Comparison of ENCODE assay signal across 9 cellular contexts in genomic region chr7:141976524-141977245, GRCh38. TPM values are rescaled to one million over a fixed set of nuclear protein-coding genes. Genes with fewer than 3 reads are reported as not detected.
DNase-seq lines count a peak whose midpoint lies in the region; ATAC-seq and TF ChIP-seq lines count a peak whose summit lies in the region.
"Had no signal": no experiment of that assay in that cellular context is flagged by ENCODE, and none has a peak within 500 bp of the region (broad histone marks: within the 10 kb centered on the region; RNA-seq: fewer than 3 reads in every experiment).

No MANE protein-coding gene starts in this region.

- H3K27ac ChIP-seq in Panc1 (ENCODE audit: low read length), result no peak overlapping the region
- no peak overlapping the region for H3K27ac ChIP-seq in effector memory CD4-positive, alpha-beta T cell (ENCODE audit: insufficient read depth, low read length, poor library complexity, severe bottlenecking)
- H3K27ac ChIP-seq in smooth muscle cell (ENCODE audit: low read depth), result no peak overlapping the region

- no peak overlapping the region for H3K9ac ChIP-seq in smooth muscle cell (ENCODE audit: low read depth)

- POLR2A ChIA-PET in activated CD4-positive, alpha-beta T cell treated with anti-CD3 and anti-CD28 coated beads, Interleukin-2, amount 10 ng/mL, durations not matched to agents 7 days and 5 days (lab: Charles Lee), result no interaction called here
- POLR2A ChIA-PET in Panc1 (lab: Charles Lee), result no interaction called here

- no peaks in the 10 kb centered on the region for H3K79me2 ChIP-seq in smooth muscle cell (ENCODE audit: low read depth)

- H3K4me3 Mint-ChIP-seq in activated CD4-positive, alpha-beta T cell treated with anti-CD3 and anti-CD28 coated beads, Interleukin-2, amount 10 ng/mL, durations not matched to agents 7 days and 5 days, result peak overlapping the region; percentile 64

- WGBS in smooth muscle cell (ENCODE audit: low lambda C conversion rate), result 49% methylated on average over 11 of the region's 11 CpGs

- H3K27ac Mint-ChIP-seq in activated CD4-positive, alpha-beta T cell treated with anti-CD3 and anti-CD28 coated beads, Interleukin-2, amount 10 ng/mL, durations not matched to agents 7 days and 5 days, result no peak overlapping the region

- peaks cover 22% of the 10 kb centered on the region for H3K4me1 Mint-ChIP-seq in activated CD4-positive, alpha-beta T cell treated with anti-CD3 and anti-CD28 coated beads, Interleukin-2, amount 10 ng/mL, durations not matched to agents 7 days and 5 days

- peak overlapping the region; percentile 75 for H2AFZ ChIP-seq in smooth muscle cell (ENCODE audit: low read depth)

- CTCF ChIA-PET in activated CD4-positive, alpha-beta T cell treated with anti-CD3 and anti-CD28 coated beads, Interleukin-2, amount 10 ng/mL, durations not matched to agents 7 days and 5 days (lab: Charles Lee), result interaction anchor here (0.7 to 1.6 kb wide), 6 partner anchors 9 to 341 kb away, joined by 3 to 7 read pairs (median 4); no protein-coding TSS in a partner anchor
- CTCF ChIA-PET in Panc1 (lab: Charles Lee), result interaction anchor here (0.6 kb wide), 1 partner anchor 10 kb away, joined by 3 read pairs; no protein-coding TSS in a partner anchor

- H3K4me1 ChIP-seq in Panc1 (ENCODE audit: control insufficient read depth, insufficient read depth, low read length) (no peaks in the 10 kb centered on the region), smooth muscle cell (ENCODE audit: low read depth) (no peaks in the 10 kb centered on the region)
- H3K4me1 ChIP-seq in effector memory CD4-positive, alpha-beta T cell (ENCODE audit: control insufficient read depth, insufficient read depth, low read length, poor library complexity, severe bottlenecking), result no peaks in the 10 kb centered on the region

- H3K9me3 Mint-ChIP-seq in activated CD4-positive, alpha-beta T cell treated with anti-CD3 and anti-CD28 coated beads, Interleukin-2, amount 10 ng/mL, durations not matched to agents 7 days and 5 days, result peaks cover 4% of the 10 kb centered on the region

- no TSS peak for BruUV-seq in Panc1 (replicated peaks; lab: Mats Ljungman, UMichigan)

- DNase-seq in activated CD4-positive, alpha-beta T cell treated with anti-CD3 and anti-CD28 coated beads, Interleukin-2, amount 10 ng/mL, durations not matched to agents 7 days and 5 days, result no peak
- DNase-seq in activated CD4-positive, alpha-beta T cell treated with anti-CD3 and anti-CD28 coated beads, Interleukin-2, amount 50 U/mL, for 48 hours, result no peak
- no peak for DNase-seq in Panc1 (ENCODE audit: low read depth, low spot score)
- no peak for DNase-seq in effector memory CD4-positive, alpha-beta T cell
- no peak for DNase-seq in smooth muscle cell (lab: John Stamatoyannopoulos, UW; ENCODE audit: unreplicated experiment)
- DNase-seq in stimulated activated CD4-positive, alpha-beta T cell treated with anti-CD3 and anti-CD28 coated beads, Interleukin-4, amount 100 ng/mL, for 24 hours, result no peak
- DNase-seq in ureter (ENCODE audit: low spot score), result no peak
- no peak for DNase-seq in OCI-M2 (lab: John Stamatoyannopoulos, UW; ENCODE audit: unreplicated experiment)

- in situ Hi-C loops in Panc1 (cut with HindIII; ENCODE audit: low pct_unique_long_range_greater_than_20kb, low sequenced_read_pairs), result no loop called here

- no peak overlapping the region for H3K4me3 ChIP-seq in Panc1 (ENCODE audit: low read depth in 2 of 2, low read length in 2 of 2)
- peak overlapping the region; percentile 46 for H3K4me3 ChIP-seq in effector memory CD4-positive, alpha-beta T cell (ENCODE audit: insufficient read depth, low read depth, low read length, poor library complexity, severe bottlenecking)
- H3K4me3 ChIP-seq in smooth muscle cell, result peak overlapping the region; percentile 26

- no peak for ATAC-seq in Panc1

- H3K36me3 ChIP-seq in Panc1 (ENCODE audit: control insufficient read depth, insufficient read depth, low read length) (no peaks in the 10 kb centered on the region), smooth muscle cell (ENCODE audit: low read depth) (no peaks in the 10 kb centered on the region)
- no peaks in the 10 kb centered on the region for H3K36me3 ChIP-seq in effector memory CD4-positive, alpha-beta T cell (ENCODE audit: control insufficient read depth, insufficient read depth, low read length)
- H3K36me3 ChIP-seq: tibial nerve had no signal

- H3K27me3 Mint-ChIP-seq in activated CD4-positive, alpha-beta T cell treated with anti-CD3 and anti-CD28 coated beads, Interleukin-2, amount 10 ng/mL, durations not matched to agents 7 days and 5 days, result no peaks in the 10 kb centered on the region

- H4K20me1 ChIP-seq in smooth muscle cell (ENCODE audit: low read depth), result no peaks in the 10 kb centered on the region

- H3F3A ChIP-seq in smooth muscle cell (ENCODE audit: low read depth), result no peaks in the 10 kb centered on the region

- TF ChIP-seq CTCF in Panc1 (IDR thresholded peaks at IDR 0.05), result peak; percentile 51
- TF ChIP-seq CTCF in smooth muscle cell (IDR thresholded peaks at IDR 0.05; ENCODE audit: borderline replicate concordance, insufficient read depth, poor library complexity, severe bottlenecking), result no peak

- intact Hi-C loops in Panc1 (cut with micrococcal nuclease; ENCODE audit: unreplicated experiment), result loop anchor here (1.0 kb wide), 1 partner anchor 213 kb away; no protein-coding TSS in a partner anchor

- peak overlapping the region; percentile 80 for H3K4me2 ChIP-seq in smooth muscle cell

- no peaks in the 10 kb centered on the region for H3K9me3 ChIP-seq in Panc1 (ENCODE audit: control insufficient read depth, insufficient read depth, low read depth, low read length)
- H3K9me3 ChIP-seq in effector memory CD4-positive, alpha-beta T cell (ENCODE audit: control insufficient read depth, low read length), result no peaks in the 10 kb centered on the region
- H3K9me3 ChIP-seq in smooth muscle cell (replicated peaks; ENCODE audit: low read depth), result no peaks in the 10 kb centered on the region
- H3K9me3 ChIP-seq: tibial nerve had no signal

- H3K27me3 ChIP-seq in Panc1 (ENCODE audit: control insufficient read depth, insufficient read depth, low read length) (no peaks in the 10 kb centered on the region; the same call in 1 of the 2 replicates), smooth muscle cell (ENCODE audit: low read depth) (no peaks in the 10 kb centered on the region)
- no peaks in the 10 kb centered on the region for H3K27me3 ChIP-seq in effector memory CD4-positive, alpha-beta T cell (replicated peaks; ENCODE audit: control insufficient read depth, insufficient read depth, low read length, poor library complexity, severe bottlenecking)
- H3K27me3 ChIP-seq: tibial nerve had no signal

- H3K36me3 Mint-ChIP-seq in activated CD4-positive, alpha-beta T cell treated with anti-CD3 and anti-CD28 coated beads, Interleukin-2, amount 10 ng/mL, durations not matched to agents 7 days and 5 days (ENCODE audit: low read depth), result no peaks in the 10 kb centered on the region

RNA-seq across cellular contexts. Expression of gene TAS2R38, which starts 3.1 kb away (rescaled TPM):
- not detected for total RNA-seq in activated CD4-positive, alpha-beta T cell treated with anti-CD3 and anti-CD28 coated beads, Interleukin-2, amount 10 ng/mL, durations not matched to agents 7 days and 5 days
- total RNA-seq in Panc1 (2021; ENCODE audit: unreplicated experiment) (not detected), smooth muscle cell (not detected in 2 replicates), ureter (not detected)
- not detected for polyA plus RNA-seq in Panc1 (2012; ENCODE audit: insufficient read length)
- not detected in 2 replicates for polyA plus RNA-seq in smooth muscle cell
- total RNA-seq: tibial nerve had no signal

RNA-seq across cellular contexts. Expression of gene MGAM, which starts 19.0 kb away (rescaled TPM):
- total RNA-seq in activated CD4-positive, alpha-beta T cell treated with anti-CD3 and anti-CD28 coated beads, Interleukin-2, amount 10 ng/mL, durations not matched to agents 7 days and 5 days, result not detected
- 0.03 TPM for total RNA-seq in Panc1 (2021; ENCODE audit: unreplicated experiment)
- polyA plus RNA-seq in Panc1 (2012; ENCODE audit: insufficient read length), result 0.04 TPM
- total RNA-seq in smooth muscle cell, result 0.13 and 0.63 TPM in 2 replicates
- 0.03 TPM in 1 of 2 replicates, not detected in the other for polyA plus RNA-seq in smooth muscle cell
- total RNA-seq in ureter, result 0.47 TPM

RNA-seq across cellular contexts. Expression of gene CLEC5A, which starts 29.9 kb away (rescaled TPM):
- not detected for total RNA-seq in activated CD4-positive, alpha-beta T cell treated with anti-CD3 and anti-CD28 coated beads, Interleukin-2, amount 10 ng/mL, durations not matched to agents 7 days and 5 days
- not detected for total RNA-seq in Panc1 (2021; ENCODE audit: unreplicated experiment)
- not detected for polyA plus RNA-seq in Panc1 (2012; ENCODE audit: insufficient read length)
- not detected in 2 replicates for total RNA-seq in smooth muscle cell
- polyA plus RNA-seq in smooth muscle cell, result not detected in 2 replicates
- 2.8 TPM for total RNA-seq in ureter

Comparison
In these comparisons a context has a peak if more than half of its experiments do, and no peak if none do; other contexts are left out.
1. H3K4me3 ChIP-seq: peak in effector memory CD4-positive, alpha-beta T cell (single experiment) and smooth muscle cell (single experiment); none in Panc1 (0 of 2).